Comparison of ENCODE assay signal across 8 cellular contexts in the genomic region with DNA sequence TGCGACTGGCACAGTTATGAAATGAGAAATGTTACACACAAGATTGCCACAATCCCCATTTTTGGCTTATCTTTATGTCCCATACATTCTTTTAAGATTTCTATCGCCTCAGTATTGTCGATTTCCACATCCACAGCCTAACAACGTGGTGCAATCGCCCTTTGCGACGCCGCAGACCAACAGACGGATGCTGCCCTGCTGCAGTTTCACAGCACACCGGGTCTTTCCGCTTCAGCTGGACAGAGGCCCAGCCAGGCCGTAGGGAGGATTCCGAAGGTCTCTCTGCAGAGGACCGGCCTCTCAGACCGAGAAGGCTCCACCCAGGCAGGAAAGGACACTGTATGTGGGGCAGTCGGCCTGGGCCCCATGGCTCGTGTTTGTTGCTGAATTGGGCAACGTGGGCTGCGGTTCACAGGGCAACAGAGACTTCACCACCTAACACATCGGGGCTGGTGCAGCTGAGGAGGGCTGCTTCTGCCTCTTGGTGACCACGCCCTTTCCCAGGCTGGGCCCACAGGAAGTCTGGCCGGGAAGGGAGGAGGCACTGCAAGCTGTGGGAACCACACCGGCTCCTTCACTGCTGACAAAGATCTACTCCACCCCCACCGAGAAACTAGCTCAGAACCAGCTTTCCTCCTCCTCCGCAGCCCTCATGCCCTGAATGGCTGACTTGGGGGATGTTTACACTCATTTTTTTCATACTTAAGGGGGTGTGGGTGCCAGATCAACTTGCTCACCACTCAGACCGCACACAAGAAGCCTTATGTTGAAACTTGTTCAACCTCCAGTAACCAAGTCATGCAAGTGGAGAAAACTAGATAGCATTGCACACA. TPM values are rescaled to one million over a fixed set of nuclear protein-coding genes. Genes with fewer than 3 reads are reported as not detected.
A peak's percentile ranks its signal among the peaks of the same experiment; 100 is the strongest.
DNase-seq lines count a peak whose midpoint lies in the region; ATAC-seq, FAIRE-seq and TF ChIP-seq lines count a peak whose summit lies in the region.

No MANE protein-coding gene starts in this region.

- no peaks in the 10 kb centered on the region for H4K20me1 ChIP-seq in HepG2 (ENCODE audit: insufficient read depth, low read length)

- H3K9me3 ChIP-seq in HepG2 (ENCODE audit: low read length): no peaks in the 10 kb centered on the region

- CTCF ChIA-PET in HepG2 (lab: Yijun Ruan, JAX; ENCODE audit: low intra/inter-chr PET ratio, low total read pairs): no interaction called here

- DNase-seq in GM13976 (ENCODE audit: low spot score) (peak; percentile 80), NCI-H187 treated with DMSO at 0.1 percent for 48 hours (lab: John Stamatoyannopoulos, UW) (peak; percentile 23), dedifferentiated amniotic fluid mesenchymal stem cell (ENCODE audit: extremely low spot score) (peak; percentile 95), HepG2 (ENCODE audit: low spot score) (peak; percentile 72), NAMALWA (ENCODE audit: low spot score) (no peak)
- DNase-seq in activated CD4-positive, alpha-beta T cell treated with anti-CD3 and anti-CD28 coated beads for 48 hours: peak; percentile 89
- DNase-seq in stimulated activated CD4-positive, alpha-beta T cell treated with anti-CD3 and anti-CD28 coated beads, Interleukin-2, amount 100 ng/mL, for 4 hours (ENCODE audit: low read depth): peak; percentile 68

- POLR2A ChIA-PET in HepG2 (lab: Yijun Ruan, JAX): interaction anchor here (0.7 to 1.3 kb wide), 4 partner anchors 24 to 245 kb away, joined by 3 to 6 read pairs (median 4); a partner anchor contains a TSS

- ATAC-seq in HG02642 (IDR thresholded peaks at IDR 0.05; ENCODE audit: poor library complexity, unreplicated experiment) (peak; percentile 86), HepG2 (peak; percentile 99)

- peak overlapping the region; percentile 55 for H2AFZ ChIP-seq in HepG2 (ENCODE audit: low read length)

- no peak; the same call in 1 of the 2 replicates for TF ChIP-seq RAD21 in HepG2 (CRISPR knock-in tag; IDR thresholded peaks at IDR 0.05)

- peak; percentile 4 for TF ChIP-seq CTCF in GM13976 (IDR thresholded peaks at IDR 0.05; ENCODE audit: borderline replicate concordance, control extremely low read depth, extremely low read depth, insufficient read depth, missing control alignments)
- peak; percentile 27 for TF ChIP-seq CTCF in HepG2 (CRISPR knock-in tag; IDR thresholded peaks at IDR 0.05)

- TF ChIP-seq EP300 in HepG2 (IDR thresholded peaks at IDR 0.05; ENCODE audit: low read depth in 2 of 2, low read length in 2 of 2) (no peak; a peak in 1 of 4 replicates), HepG2 (CRISPR knock-in tag; IDR thresholded peaks at IDR 0.05; ENCODE audit: borderline replicate concordance) (no peak)

- H3K4me1 ChIP-seq in HepG2 (ENCODE audit: insufficient read depth, low read length): peaks cover 13% of the 10 kb centered on the region; the same call in 1 of the 2 replicates

- intact Hi-C loops in HepG2 (cut with micrococcal nuclease; ENCODE audit: unreplicated experiment): loop anchor here (2.0 kb wide), 1 partner anchor 32 kb away; a partner anchor contains a TSS

- peak; percentile 92 for FAIRE-seq in HepG2 (lab: Jason Lieb, UNC)

- peak overlapping the region; percentile 43 to 78 (median 66) for H3K4me3 ChIP-seq in HepG2 (replicated peaks in 1 of 3; ENCODE audit: insufficient read depth in 1 of 3, low read depth in 2 of 3, low read length in 3 of 3)

- H3K4me2 ChIP-seq in HepG2 (ENCODE audit: low read depth, low read length): peak overlapping the region; percentile 91

- H3K36me3 ChIP-seq in HepG2 (replicated peaks in 1 of 2; ENCODE audit: control insufficient read depth in 1 of 2, insufficient read depth in 2 of 2, low read length in 2 of 2): no peaks in the 10 kb centered on the region

- in situ Hi-C loops in GM13976 (cut with MboI; ENCODE audit: low sequenced_read_pairs, unreplicated experiment): no loop called here
- in situ Hi-C loops in HepG2 (cut with HindIII; ENCODE audit: extremely low pct_ligation_motif_present, low pct_unique_long_range_greater_than_20kb): no loop called here

- TF ChIP-seq POLR2A in HepG2 (IDR thresholded peaks at IDR 0.05; ENCODE audit: insufficient read depth in 1 of 2, low read depth in 2 of 2, low read length in 2 of 2): peak; percentile 54 to 58; a peak in 3 of 4 replicates

- no peaks in the 10 kb centered on the region for H3K79me2 ChIP-seq in HepG2 (ENCODE audit: insufficient read depth, low read length)

- H3K27ac ChIP-seq in HepG2 (ENCODE audit: extremely low read length, insufficient read depth, low read length): peak overlapping the region; percentile 57

- BruUV-seq in HepG2 (replicated peaks; lab: Mats Ljungman, UMichigan): no TSS peak

- WGBS in HepG2 (ENCODE audit: low lambda C conversion rate): under 1% methylated on average over 14 of the region's 26 CpGs

- H3K9ac ChIP-seq in HepG2 (ENCODE audit: insufficient read depth, low read depth, low read length): peak overlapping the region; percentile 45; the same call in 1 of the 2 replicates

- no peaks in the 10 kb centered on the region; a peak in 1 of 5 replicates for H3K27me3 ChIP-seq in HepG2 (ENCODE audit: control insufficient read depth in 1 of 2, insufficient read depth in 2 of 2, low read length in 2 of 2)

TF ChIP-seq in HepG2, 621 proteins besides CTCF, POLR2A, EP300 and RAD21 (continues in another document):
- TF ChIP-seq HOXD1 (CRISPR knock-in tag; IDR thresholded peaks at IDR 0.05) (0 out of 2 replicates have a peak, but pooled peaks have one; percentile 44), ARNTL (CRISPR knock-in tag; IDR thresholded peaks at IDR 0.05) (no peak), ZNF292 (CRISPR knock-in tag; IDR thresholded peaks at IDR 0.05; ENCODE audit: borderline replicate concordance, low read depth) (peak; percentile 97), SP2 (CRISPR knock-in tag; IDR thresholded peaks at IDR 0.05) (no peak), TOPORS (CRISPR knock-in tag; IDR thresholded peaks at IDR 0.05) (peak; percentile 58; the same call in 1 of the 2 replicates), ZNF670 (CRISPR knock-in tag; IDR thresholded peaks at IDR 0.05; ENCODE audit: borderline replicate concordance) (peak; percentile 53; the same call in 1 of the 2 replicates), AHR (CRISPR knock-in tag; IDR thresholded peaks at IDR 0.05) (no peak), ZNF563 (CRISPR knock-in tag; IDR thresholded peaks at IDR 0.05) (no peak), SRSF1 (optimal IDR thresholded peaks at IDR 0.05; ENCODE audit: low read depth, low read length) (peak; percentile 37)
- TF ChIP-seq, protein P1, sequence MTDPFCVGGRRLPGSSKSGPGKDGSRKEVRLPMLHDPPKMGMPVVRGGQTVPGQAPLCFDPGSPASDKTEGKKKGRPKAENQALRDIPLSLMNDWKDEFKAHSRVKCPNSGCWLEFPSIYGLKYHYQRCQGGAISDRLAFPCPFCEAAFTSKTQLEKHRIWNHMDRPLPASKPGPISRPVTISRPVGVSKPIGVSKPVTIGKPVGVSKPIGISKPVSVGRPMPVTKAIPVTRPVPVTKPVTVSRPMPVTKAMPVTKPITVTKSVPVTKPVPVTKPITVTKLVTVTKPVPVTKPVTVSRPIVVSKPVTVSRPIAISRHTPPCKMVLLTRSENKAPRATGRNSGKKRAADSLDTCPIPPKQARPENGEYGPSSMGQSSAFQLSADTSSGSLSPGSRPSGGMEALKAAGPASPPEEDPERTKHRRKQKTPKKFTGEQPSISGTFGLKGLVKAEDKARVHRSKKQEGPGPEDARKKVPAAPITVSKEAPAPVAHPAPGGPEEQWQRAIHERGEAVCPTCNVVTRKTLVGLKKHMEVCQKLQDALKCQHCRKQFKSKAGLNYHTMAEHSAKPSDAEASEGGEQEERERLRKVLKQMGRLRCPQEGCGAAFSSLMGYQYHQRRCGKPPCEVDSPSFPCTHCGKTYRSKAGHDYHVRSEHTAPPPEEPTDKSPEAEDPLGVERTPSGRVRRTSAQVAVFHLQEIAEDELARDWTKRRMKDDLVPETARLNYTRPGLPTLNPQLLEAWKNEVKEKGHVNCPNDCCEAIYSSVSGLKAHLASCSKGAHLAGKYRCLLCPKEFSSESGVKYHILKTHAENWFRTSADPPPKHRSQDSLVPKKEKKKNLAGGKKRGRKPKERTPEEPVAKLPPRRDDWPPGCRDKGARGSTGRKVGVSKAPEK (CRISPR knock-in tag; IDR thresholded peaks at IDR 0.05; ENCODE audit: borderline replicate concordance): 0 out of 2 replicates have a peak, but pooled peaks have one; percentile 2
- TF ChIP-seq, protein P2, sequence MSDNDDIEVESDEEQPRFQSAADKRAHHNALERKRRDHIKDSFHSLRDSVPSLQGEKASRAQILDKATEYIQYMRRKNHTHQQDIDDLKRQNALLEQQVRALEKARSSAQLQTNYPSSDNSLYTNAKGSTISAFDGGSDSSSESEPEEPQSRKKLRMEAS (IDR thresholded peaks at IDR 0.05): peak; percentile 75

RNA-seq across cellular contexts. Expression of a gene that starts 32.9 kb away (rescaled TPM):
- 13.0 and 15.2 TPM in 2 replicates for total RNA-seq in HepG2 (2016; rRNA removed; fragmentation: Illumina TruSeq; extraction: Trizol)
- total RNA-seq in HepG2 (2016; cell fraction: cytosol; rRNA removed; fragmentation: Illumina TruSeq; extraction: Trizol; ENCODE audit: low read depth): 3.3 and 3.6 TPM in 2 replicates
- 14.5 and 16.2 TPM in 2 replicates for total RNA-seq in HepG2 (2016; cell fraction: insoluble cytoplasmic fraction; rRNA removed; fragmentation: Illumina TruSeq; extraction: Trizol)
- 3.5 and 4.6 TPM in 2 replicates for total RNA-seq in HepG2 (2016; cell fraction: membrane; rRNA removed; fragmentation: Illumina TruSeq; extraction: Trizol)
- 31.5 and 36.8 TPM in 2 replicates for total RNA-seq in HepG2 (2016; cell fraction: nucleus; rRNA removed; fragmentation: Illumina TruSeq; extraction: Trizol)
- 3.6 and 4.6 TPM in 2 replicates for polyA plus RNA-seq in HepG2 (2011; rRNA removed)
- polyA plus RNA-seq in HepG2 (2011; cell fraction: cytosol; rRNA removed): 1.0 and 1.5 TPM in 2 replicates
- polyA plus RNA-seq in HepG2 (2011; cell fraction: nucleus; rRNA removed): 7.7 and 9.1 TPM in 2 replicates
- polyA plus RNA-seq in HepG2 (2012): 3.2 and 5.0 TPM in 2 replicates
- polyA plus RNA-seq in HepG2 (2016; cell fraction: cytosol; fragmentation: Illumina TruSeq; extraction: Trizol; ENCODE audit: low read depth): 0.46 and 0.75 TPM in 2 replicates
- polyA plus RNA-seq in HepG2 (2016; cell fraction: insoluble cytoplasmic fraction; fragmentation: Illumina TruSeq; extraction: Trizol; ENCODE audit: low read depth): 8.5 and 11.4 TPM in 2 replicates
- 2.0 and 2.5 TPM in 2 replicates for polyA plus RNA-seq in HepG2 (2016; cell fraction: membrane; fragmentation: Illumina TruSeq; extraction: Trizol; ENCODE audit: low read depth)
- polyA plus RNA-seq in HepG2 (2016; cell fraction: nucleus; fragmentation: Illumina TruSeq; extraction: Trizol; ENCODE audit: insufficient read depth, low read depth): 34.8 and 39.2 TPM in 2 replicates
- polyA minus RNA-seq in HepG2 (2011; rRNA and poly(A)+ RNA removed; ENCODE audit: low replicate concordance): 0.56 and 3.5 TPM in 2 replicates
- 0.99 and 3.7 TPM in 2 replicates for polyA minus RNA-seq in HepG2 (2011; cell fraction: cytosol; rRNA and poly(A)+ RNA removed)
- polyA minus RNA-seq in HepG2 (2011; cell fraction: nucleus; rRNA and poly(A)+ RNA removed): 17.5 and 21.4 TPM in 2 replicates
